ENCODE assay signal across 11 cellular contexts in genomic region chr4:76691767-76692689, GRCh38.
A peak's percentile ranks its signal among the peaks of the same experiment; 100 is the strongest.
DNase-seq lines count a peak whose midpoint lies in the region; ATAC-seq and TF ChIP-seq lines count a peak whose summit lies in the region.
"Had no signal": no experiment of that assay in that cellular context is flagged by ENCODE, and none has a peak within 500 bp of the region (broad histone marks: within the 10 kb centered on the region; RNA-seq: fewer than 3 reads in every experiment).

No MANE protein-coding gene starts in this region.

- H3K4me1 ChIP-seq in body of pancreas (peaks cover 53% of the 10 kb centered on the region), stomach (peaks cover 25 to 92% (median 51%) of the 10 kb centered on the region in 4 donors)

- peaks cover 13% of the 10 kb centered on the region for H3K36me3 Mint-ChIP-seq in HFFc6 (ENCODE audit: low read depth)
- H3K36me3 Mint-ChIP-seq in activated naive CD4-positive, alpha-beta T cell treated with anti-CD3 and anti-CD28 coated beads for 36 hours (ENCODE audit: low read depth), result no peaks in the 10 kb centered on the region

- H3K27ac ChIP-seq in body of pancreas (peak overlapping the region; percentile 19 to 80 (median 52)), stomach (peak overlapping the region; percentile 91 to 95 (median 94))

- TF ChIP-seq CTCF in HFFc6 (IDR thresholded peaks at IDR 0.05) (no peak), body of pancreas (IDR thresholded peaks at IDR 0.05) (no peak), kidney epithelial cell (IDR thresholded peaks at IDR 0.05; ENCODE audit: insufficient read depth, low read length, poor library complexity, severe bottlenecking) (no peak), stomach (IDR thresholded peaks at IDR 0.05) (no peak)

- WGBS in body of pancreas, 2 donors, result 66 to 67% methylated on average over 7 of the region's 7 CpGs
- WGBS in stomach, 5 donors, result 28 to 51% (median 41%) methylated on average over 7 of the region's 7 CpGs

- no peak for DNase-seq in HFFc6
- no peak for DNase-seq in body of pancreas
- peak; percentile 67 for DNase-seq in kidney epithelial cell (ENCODE audit: low read depth)
- DNase-seq in stomach, result no peak
- no peak for DNase-seq in stimulated activated CD4-positive, alpha-beta T cell treated with anti-CD3 and anti-CD28 coated beads, Interleukin-1b, Interleukin-23, amount 100 ng/mL, for 48 hours
- no peak for DNase-seq in activated naive CD4-positive, alpha-beta T cell treated with anti-CD3 and anti-CD28 coated beads for 36 hours
- DNase-seq: activated effector memory CD4-positive, alpha-beta T cell treated with anti-CD3 and anti-CD28 coated beads, Interleukin-2, amount 50 U/mL, for 16 hours; erythroblast; T-helper 17 cell had no signal

- intact Hi-C loops in body of pancreas (cut with DNase I), result no loop called here
- intact Hi-C loops in stomach (cut with DNase I; ENCODE audit: low total_unique reads), result no loop called here
- intact Hi-C loops in activated naive CD4-positive, alpha-beta T cell treated with anti-CD3 and anti-CD28 coated beads for 36 hours (cut with micrococcal nuclease), result loop anchor here (5.0 kb wide), 1 partner anchor 45 kb away; no protein-coding TSS in a partner anchor

- CTCF ChIA-PET in activated naive CD4-positive, alpha-beta T cell treated with anti-CD3 and anti-CD28 coated beads for 36 hours (lab: Charles Lee), result interaction anchor here (0.6 kb wide), 1 partner anchor 456 kb away, joined by 4 read pairs; no protein-coding TSS in a partner anchor

- H3K27ac Mint-ChIP-seq in HFFc6, result peak overlapping the region; percentile 89
- H3K27ac Mint-ChIP-seq in activated naive CD4-positive, alpha-beta T cell treated with anti-CD3 and anti-CD28 coated beads for 36 hours, result no peak overlapping the region
- H3K27ac Mint-ChIP-seq: T-helper 17 cell had no signal

- peaks cover 82% of the 10 kb centered on the region for H3K4me1 Mint-ChIP-seq in HFFc6 (ENCODE audit: low read depth)
- peaks cover 12% of the 10 kb centered on the region for H3K4me1 Mint-ChIP-seq in activated naive CD4-positive, alpha-beta T cell treated with anti-CD3 and anti-CD28 coated beads for 36 hours (ENCODE audit: low read depth)

- H3K9me3 ChIP-seq in body of pancreas, result no peaks in the 10 kb centered on the region
- H3K9me3 ChIP-seq in stomach, result no peaks in the 10 kb centered on the region

- no peaks in the 10 kb centered on the region for H3K9me3 Mint-ChIP-seq in HFFc6
- H3K9me3 Mint-ChIP-seq in activated naive CD4-positive, alpha-beta T cell treated with anti-CD3 and anti-CD28 coated beads for 36 hours, result no peaks in the 10 kb centered on the region

- TF ChIP-seq EP300 in stomach (IDR thresholded peaks at IDR 0.05), result no peak

- TF ChIP-seq POLR2A in body of pancreas (IDR thresholded peaks at IDR 0.05) (no peak), stomach (IDR thresholded peaks at IDR 0.05) (no peak)

- no peak for ATAC-seq in body of pancreas
- ATAC-seq in GM19351 (IDR thresholded peaks at IDR 0.05; ENCODE audit: unreplicated experiment), result no peak
- ATAC-seq: Panc1, T-helper 17 cell had no signal

- H3K27me3 Mint-ChIP-seq in HFFc6 (ENCODE audit: insufficient read depth), result peaks cover 5% of the 10 kb centered on the region
- peaks cover 70% of the 10 kb centered on the region for H3K27me3 Mint-ChIP-seq in activated naive CD4-positive, alpha-beta T cell treated with anti-CD3 and anti-CD28 coated beads for 36 hours (ENCODE audit: low read depth)

- H3K27me3 ChIP-seq in body of pancreas (no peaks in the 10 kb centered on the region), kidney epithelial cell (ENCODE audit: control insufficient read depth, insufficient read depth, low read length) (no peaks in the 10 kb centered on the region), stomach (peaks cover 0 to 38% (median 0%) of the 10 kb centered on the region in 3 donors)

- H3K36me3 ChIP-seq in body of pancreas (replicated peaks in 1 of 2; ENCODE audit: insufficient read depth in 1 of 2, low read depth in 2 of 2) (no peaks in the 10 kb centered on the region), kidney epithelial cell (ENCODE audit: control insufficient read depth, insufficient read depth, low read length) (no peaks in the 10 kb centered on the region), stomach (no peaks in the 10 kb centered on the region)

- peak overlapping the region; percentile 92 for H3K4me3 Mint-ChIP-seq in HFFc6
- H3K4me3 Mint-ChIP-seq in activated naive CD4-positive, alpha-beta T cell treated with anti-CD3 and anti-CD28 coated beads for 36 hours, result no peak overlapping the region
- H3K4me3 Mint-ChIP-seq: T-helper 17 cell had no signal

- H3K4me3 ChIP-seq in body of pancreas (no peak overlapping the region), kidney epithelial cell (ENCODE audit: low read depth, low read length) (no peak overlapping the region), stomach (peak overlapping the region in 2 of 4 donors; percentile 54 to 57)
